Comparison of ENCODE assay signal across 1 cellular context in genomic region chrX:154097597-154098541, GRCh38.
TF ChIP-seq lines count a peak whose summit lies in the region.

Gene MECP2 (minus strand): TSS chrX:154097717.

TF ChIP-seq in HepG2, 621 proteins besides CTCF, POLR2A, EP300 and RAD21 (continued from another document):
- no peak for TF ChIP-seq ZFAT (CRISPR knock-in tag; conservative IDR thresholded peaks at IDR 0.05)
- no peak for TF ChIP-seq ZNF317 (CRISPR knock-in tag; IDR thresholded peaks at IDR 0.05)
- TF ChIP-seq ZSCAN29 (CRISPR knock-in tag; conservative IDR thresholded peaks at IDR 0.05), result no peak
- TF ChIP-seq GABPB1 (CRISPR knock-in tag; IDR thresholded peaks at IDR 0.05), result peak; percentile 43; the same call in 1 of the 2 replicates
- TF ChIP-seq CREB1 (IDR thresholded peaks at IDR 0.05), result peak; percentile 35; the same call in 1 of the 2 replicates
- TF ChIP-seq CREB1 (CRISPR knock-in tag; IDR thresholded peaks at IDR 0.05), result no peak
- no peak for TF ChIP-seq MAF1 (CRISPR knock-in tag; IDR thresholded peaks at IDR 0.05; ENCODE audit: borderline replicate concordance)
- TF ChIP-seq NFYC (CRISPR knock-in tag; IDR thresholded peaks at IDR 0.05), result peak; percentile 86
- 0 out of 2 replicates have a peak, but pooled peaks have one; percentile 40 for TF ChIP-seq SP4 (CRISPR knock-in tag; IDR thresholded peaks at IDR 0.05)
- peak; percentile 53; the same call in 1 of the 2 replicates for TF ChIP-seq ZFX (CRISPR knock-in tag; IDR thresholded peaks at IDR 0.05; ENCODE audit: low read depth)
- peak; percentile 64; the same call in 1 of the 2 replicates for TF ChIP-seq GMEB1 (CRISPR knock-in tag; IDR thresholded peaks at IDR 0.05; ENCODE audit: borderline replicate concordance)
- TF ChIP-seq ZNF841 (CRISPR knock-in tag; IDR thresholded peaks at IDR 0.05; ENCODE audit: borderline replicate concordance), result no peak
- no peak for TF ChIP-seq HNRNPH1 (optimal IDR thresholded peaks at IDR 0.05; ENCODE audit: low read depth, low read length)
- no peak for TF ChIP-seq TGIF2 (CRISPR knock-in tag; IDR thresholded peaks at IDR 0.05)
- TF ChIP-seq ZNF230 (CRISPR knock-in tag; IDR thresholded peaks at IDR 0.05), result no peak
- peak; percentile 24; the same call in 1 of the 2 replicates for TF ChIP-seq POLR2AphosphoS5 (IDR thresholded peaks at IDR 0.05; ENCODE audit: low read depth, low read length)
- no peak for TF ChIP-seq ZNF7 (CRISPR knock-in tag; IDR thresholded peaks at IDR 0.05)
- TF ChIP-seq ZMYM4 (CRISPR knock-in tag; IDR thresholded peaks at IDR 0.05), result 0 out of 2 replicates have a peak, but pooled peaks have one; percentile 33
- TF ChIP-seq PBX2 (CRISPR knock-in tag; IDR thresholded peaks at IDR 0.05), result peak; percentile 81
- TF ChIP-seq ZSCAN21 (CRISPR knock-in tag; IDR thresholded peaks at IDR 0.05; ENCODE audit: borderline replicate concordance), result no peak
- no peak for TF ChIP-seq CENPBD1 (CRISPR knock-in tag; IDR thresholded peaks at IDR 0.05; ENCODE audit: borderline replicate concordance, low read depth)
- no peak for TF ChIP-seq NFAT5 (CRISPR knock-in tag; IDR thresholded peaks at IDR 0.05)
- no peak for TF ChIP-seq SIX4 (CRISPR knock-in tag; IDR thresholded peaks at IDR 0.05)
- TF ChIP-seq DRAP1 (CRISPR knock-in tag; IDR thresholded peaks at IDR 0.05), result peak; percentile 46; the same call in 1 of the 2 replicates
- TF ChIP-seq ZNF281 (CRISPR knock-in tag; IDR thresholded peaks at IDR 0.05; ENCODE audit: borderline replicate concordance), result 0 out of 2 replicates have a peak, but pooled peaks have one; percentile 3
- peak; percentile 52; the same call in 1 of the 2 replicates for TF ChIP-seq POLR2G (IDR thresholded peaks at IDR 0.05; ENCODE audit: low read depth, low read length)
- peak; percentile 61; the same call in 1 of the 2 replicates for TF ChIP-seq RBFOX2 (IDR thresholded peaks at IDR 0.05; ENCODE audit: low read depth, low read length)
- no peak for TF ChIP-seq IRF9 (CRISPR knock-in tag; IDR thresholded peaks at IDR 0.05; ENCODE audit: borderline replicate concordance)
- TF ChIP-seq GPN1 (CRISPR knock-in tag; IDR thresholded peaks at IDR 0.05; ENCODE audit: borderline replicate concordance), result no peak
- no peak for TF ChIP-seq ATF6 (CRISPR knock-in tag; conservative IDR thresholded peaks at IDR 0.05)
- no peak for TF ChIP-seq ZNF580 (CRISPR knock-in tag; IDR thresholded peaks at IDR 0.05; ENCODE audit: borderline replicate concordance, low read depth)
- TF ChIP-seq YY1 (IDR thresholded peaks at IDR 0.05; ENCODE audit: insufficient read depth, insufficient replicate concordance, low read depth, low read length), result peak; percentile 87
- TF ChIP-seq ZNF263 (CRISPR knock-in tag; IDR thresholded peaks at IDR 0.05), result no peak
- no peak for TF ChIP-seq ARID2 (CRISPR knock-in tag; IDR thresholded peaks at IDR 0.05; ENCODE audit: borderline replicate concordance)
- TF ChIP-seq ZNF687 (CRISPR knock-in tag; IDR thresholded peaks at IDR 0.05), result peak; percentile 37
- TF ChIP-seq AHR (CRISPR knock-in tag; IDR thresholded peaks at IDR 0.05), result no peak
- TF ChIP-seq MAFG (CRISPR knock-in tag; IDR thresholded peaks at IDR 0.05), result no peak
- TF ChIP-seq SOX13 (IDR thresholded peaks at IDR 0.05), result no peak
- TF ChIP-seq SOX13 (CRISPR knock-in tag; conservative IDR thresholded peaks at IDR 0.05 in 1 of 2, IDR thresholded peaks at IDR 0.05 in 1 of 2), result no peak
